In the genomic region with DNA sequence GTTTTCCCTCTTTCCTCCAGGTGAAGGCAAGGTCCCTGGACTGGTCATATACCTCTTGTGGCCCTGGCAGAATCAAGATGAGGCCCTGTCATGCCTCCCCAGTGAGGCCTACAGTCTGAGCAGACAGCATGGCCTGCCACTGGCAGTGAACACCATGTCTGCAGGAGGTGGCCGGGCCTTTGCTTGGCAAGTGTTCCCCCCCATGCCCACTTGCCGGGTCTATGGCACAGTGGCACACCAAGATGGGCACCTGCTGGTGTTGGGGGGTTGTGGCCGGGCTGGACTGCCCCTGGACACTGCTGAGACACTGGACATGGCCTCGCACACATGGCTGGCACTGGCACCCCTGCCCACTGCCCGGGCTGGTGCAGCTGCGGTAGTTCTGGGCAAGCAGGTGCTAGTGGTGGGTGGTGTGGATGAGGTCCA, we compare ENCODE assay signal across 9 cellular contexts. TPM values are rescaled to one million over a fixed set of nuclear protein-coding genes. Genes with fewer than 3 reads are reported as not detected.
A peak's percentile ranks its signal among the peaks of the same experiment; 100 is the strongest.
DNase-seq lines count a peak whose midpoint lies in the region; ATAC-seq and TF ChIP-seq lines count a peak whose summit lies in the region.
"Had no signal": no experiment of that assay in that cellular context is flagged by ENCODE, and none has a peak within 500 bp of the region (broad histone marks: within the 10 kb centered on the region; RNA-seq: fewer than 3 reads in every experiment).

No MANE protein-coding gene starts in this region.

- H3K9ac ChIP-seq in iPS-18a (ENCODE audit: low read length), result no peak overlapping the region

- H3K27ac ChIP-seq in ascending aorta (peak overlapping the region; percentile 82 to 92), iPS-18a (ENCODE audit: low read length) (no peak overlapping the region), gastrocnemius medialis (peak overlapping the region; percentile 81 to 90 (median 88))

- H3K4me1 ChIP-seq in Caco-2 (peaks cover 6% of the 10 kb centered on the region; the same call in 1 of the 2 replicates), ascending aorta (peaks cover 18 to 30% of the 10 kb centered on the region in 2 donors), iPS-18a (ENCODE audit: control insufficient read depth, low read depth, low read length) (peaks cover 28% of the 10 kb centered on the region), gastrocnemius medialis (peaks cover 33 to 39% of the 10 kb centered on the region in 2 donors)

- TF ChIP-seq CTCF in Caco-2 (IDR thresholded peaks at IDR 0.05; ENCODE audit: insufficient read depth in 1 of 2, low read depth in 1 of 2, low read length in 1 of 2, severe bottlenecking in 1 of 2, unreplicated experiment in 1 of 2) (no peak), ascending aorta (IDR thresholded peaks at IDR 0.05) (no peak), gastrocnemius medialis (IDR thresholded peaks at IDR 0.05 in 4 of 5, conservative IDR thresholded peaks at IDR 0.05 in 1 of 5) (no peak)

- intact Hi-C loops in Caco-2 (cut with micrococcal nuclease; ENCODE audit: unreplicated experiment), result loop anchor here (10.0 kb wide), 1 partner anchor 82 kb away; no protein-coding TSS in a partner anchor
- intact Hi-C loops in ascending aorta (cut with DNase I), result loop anchor here (2.0 kb wide), 1 partner anchor 26 kb away; a partner anchor contains a TSS
- intact Hi-C loops in gastrocnemius medialis (cut with DNase I; ENCODE audit: low total_unique reads), result no loop called here

- BruUV-seq in Caco-2 (replicated peaks; lab: Mats Ljungman, UMichigan), result no TSS peak

- in situ Hi-C loops in gastrocnemius medialis (cut with MboI; ENCODE audit: low sequenced_read_pairs in 4 of 4), result loop anchor here in 1 of 4 donors (10.0 kb wide), 1 partner anchor 102 kb away; the partner anchor contains the start of gene C3orf62

- no peaks in the 10 kb centered on the region for H3K9me3 Mint-ChIP-seq in Caco-2 (ENCODE audit: unreplicated experiment)

- no peak for DNase-seq in Caco-2
- no peak for DNase-seq in ascending aorta (ENCODE audit: low spot score in 2 of 2)
- DNase-seq in gastrocnemius medialis, result no peak
- DNase-seq in kidney glomerular epithelial cell (lab: John Stamatoyannopoulos, UW), result no peak
- DNase-seq: effector CD8-positive, alpha-beta T cell had no signal

- H3K36me3 Mint-ChIP-seq in Caco-2 (ENCODE audit: insufficient read depth, unreplicated experiment), result no peaks in the 10 kb centered on the region

- H3K27me3 ChIP-seq in Caco-2 (replicated peaks; ENCODE audit: control insufficient read depth, insufficient read depth, low read length) (no peaks in the 10 kb centered on the region), ascending aorta (no peaks in the 10 kb centered on the region), iPS-18a (ENCODE audit: control insufficient read depth, insufficient read depth, low read length) (no peaks in the 10 kb centered on the region), gastrocnemius medialis (no peaks in the 10 kb centered on the region)

- H3K9me3 ChIP-seq in Caco-2, result no peaks in the 10 kb centered on the region
- no peaks in the 10 kb centered on the region for H3K9me3 ChIP-seq in ascending aorta
- no peaks in the 10 kb centered on the region for H3K9me3 ChIP-seq in iPS-18a (ENCODE audit: control insufficient read depth, low read depth, low read length)
- H3K9me3 ChIP-seq in gastrocnemius medialis, result no peaks in the 10 kb centered on the region

- H3K4me3 ChIP-seq in Caco-2 (ENCODE audit: low read depth, low read length), result no peak overlapping the region
- H3K4me3 ChIP-seq in ascending aorta, result peak overlapping the region; percentile 70 to 75
- H3K4me3 ChIP-seq in iPS-18a (ENCODE audit: low read length), result peak overlapping the region; percentile 23
- peak overlapping the region; percentile 59 to 90 (median 82) for H3K4me3 ChIP-seq in gastrocnemius medialis

- POLR2A ChIA-PET in Caco-2 (lab: Charles Lee), result no interaction called here

- peaks cover 7% of the 10 kb centered on the region for H3K4me1 Mint-ChIP-seq in Caco-2 (ENCODE audit: low read depth, unreplicated experiment)

- CTCF ChIA-PET in Caco-2 (lab: Charles Lee), result no interaction called here

- no peaks in the 10 kb centered on the region for H3K27me3 Mint-ChIP-seq in Caco-2 (ENCODE audit: insufficient read depth, unreplicated experiment)

- TF ChIP-seq POLR2A in gastrocnemius medialis (IDR thresholded peaks at IDR 0.05), result no peak

- H3K36me3 ChIP-seq in Caco-2 (ENCODE audit: control insufficient read depth, insufficient read depth, low read length), result no peaks in the 10 kb centered on the region
- H3K36me3 ChIP-seq in ascending aorta, result peaks cover 12 to 13% of the 10 kb centered on the region in 2 donors
- no peaks in the 10 kb centered on the region for H3K36me3 ChIP-seq in iPS-18a (ENCODE audit: control insufficient read depth, low read depth, low read length)
- peaks cover 0 to 30% of the 10 kb centered on the region in 2 donors for H3K36me3 ChIP-seq in gastrocnemius medialis

- peak overlapping the region; percentile 88 for H3K4me3 Mint-ChIP-seq in Caco-2 (ENCODE audit: unreplicated experiment)

- ATAC-seq in gastrocnemius medialis, result peak in 1 of 2 donors; percentile 10
- ATAC-seq in GM19023 (IDR thresholded peaks at IDR 0.05; ENCODE audit: unreplicated experiment), result no peak
- ATAC-seq in GM21390 (IDR thresholded peaks at IDR 0.05; ENCODE audit: unreplicated experiment), result no peak
- ATAC-seq in HG02970 (IDR thresholded peaks at IDR 0.05; ENCODE audit: low FRiP score, unreplicated experiment), result no peak

- no peak overlapping the region for H3K27ac Mint-ChIP-seq in Caco-2 (ENCODE audit: unreplicated experiment)

RNA-seq across cellular contexts. Expression of gene KLHDC8B, which starts 1.2 kb away (rescaled TPM):
- total RNA-seq in Caco-2 (2022) (7.4 and 8.8 TPM in 2 replicates), ascending aorta (57.5 TPM), gastrocnemius medialis (10 to 100 TPM; 15.8 to 35.8 (median 26.0) TPM)

RNA-seq across cellular contexts. Expression of gene CCDC71, which starts 6.5 kb away (rescaled TPM):
- 15.2 and 15.9 TPM in 2 replicates for total RNA-seq in Caco-2 (2022)
- 31.6 TPM for total RNA-seq in ascending aorta
- 10 to 100 TPM; 20.0 to 31.0 (median 22.0) TPM for total RNA-seq in gastrocnemius medialis

RNA-seq across cellular contexts. Expression of gene LAMB2, which starts 39.8 kb away (rescaled TPM):
- total RNA-seq in Caco-2 (2022) (181 and 189 TPM in 2 replicates), ascending aorta (1,772 TPM), gastrocnemius medialis (100 to 1,000 TPM; 154 to 355 (median 243) TPM)

RNA-seq across cellular contexts. Expression of gene USP19, which starts 52.0 kb away (rescaled TPM):
- 55.9 and 56.4 TPM in 2 replicates for total RNA-seq in Caco-2 (2022)
- total RNA-seq in ascending aorta, result 37.8 TPM
- total RNA-seq in gastrocnemius medialis, result 100 to 1,000 TPM; 100 to 188 (median 128) TPM
